In the genomic region with DNA sequence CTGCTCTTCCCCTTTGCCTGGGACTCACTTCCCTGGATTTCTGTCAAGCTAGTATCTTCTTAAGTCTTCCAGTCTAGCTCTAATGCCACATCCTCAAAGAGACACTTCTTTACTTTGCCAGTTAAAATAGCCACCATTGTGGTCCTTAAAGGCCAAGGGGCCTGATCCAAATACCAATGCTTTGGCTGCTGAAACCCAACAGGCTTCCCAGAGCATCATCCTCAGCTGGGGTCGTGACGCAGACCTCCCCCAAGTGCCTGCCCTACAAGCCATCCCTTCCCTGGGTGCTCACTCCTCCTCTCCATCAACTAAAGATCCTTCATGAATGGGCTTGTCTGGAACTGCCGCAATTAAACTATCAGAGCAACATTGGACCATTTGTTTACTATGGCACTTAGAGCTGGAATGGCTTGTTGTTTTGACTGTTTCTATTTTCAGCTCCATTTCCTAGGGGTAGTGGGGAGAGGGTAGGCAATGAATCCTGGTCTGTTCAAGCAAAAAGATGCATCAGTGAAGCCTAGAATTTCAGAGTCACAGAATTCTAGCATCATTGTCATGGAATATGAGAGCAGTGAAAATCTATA, we compare ENCODE assay signal across 14 cellular contexts.
A peak's percentile ranks its signal among the peaks of the same experiment; 100 is the strongest.
DNase-seq lines count a peak whose midpoint lies in the region; ATAC-seq, FAIRE-seq and TF ChIP-seq lines count a peak whose summit lies in the region.
"Had no signal": no experiment of that assay in that cellular context is flagged by ENCODE, and none has a peak within 500 bp of the region (broad histone marks: within the 10 kb centered on the region; RNA-seq: fewer than 3 reads in every experiment).

No MANE protein-coding gene starts in this region.

- peak overlapping the region; percentile 86 for H2BK20ac ChIP-seq in IMR-90 (ENCODE audit: low read depth, low read length)

- no peak overlapping the region for H3K4me3 ChIP-seq in IMR-90 (ENCODE audit: insufficient read depth, low read depth, low read length)
- H3K4me3 ChIP-seq in RWPE2 (ENCODE audit: severe bottlenecking) = no peak overlapping the region
- H3K4me3 ChIP-seq in keratinocyte (ENCODE audit: control insufficient read depth in 2 of 3, extremely low read depth in 1 of 3, insufficient read depth in 2 of 3, low read depth in 1 of 3, low read length in 3 of 3) = no peak overlapping the region
- H3K4me3 ChIP-seq: neural progenitor cell, smooth muscle cell, thyroid gland had no signal

- in situ Hi-C loops in IMR-90 (cut with MboI; ENCODE audit: low sequenced_read_pairs) = no loop called here

- no peaks in the 10 kb centered on the region for H3K36me3 ChIP-seq in IMR-90 (ENCODE audit: control insufficient read depth, insufficient read depth, low read length)
- no peaks in the 10 kb centered on the region for H3K36me3 ChIP-seq in RWPE2 (ENCODE audit: low read depth)
- H3K36me3 ChIP-seq in keratinocyte (ENCODE audit: control insufficient read depth in 2 of 2, extremely low read depth in 1 of 2, insufficient read depth in 2 of 2, low read length in 2 of 2) = no peaks in the 10 kb centered on the region
- H3K36me3 ChIP-seq: neural progenitor cell, thyroid gland had no signal

- H3K27me3 ChIP-seq in IMR-90 (ENCODE audit: control insufficient read depth, insufficient read depth, low read length) (no peaks in the 10 kb centered on the region), RWPE2 (ENCODE audit: insufficient read depth, poor library complexity, severe bottlenecking) (no peaks in the 10 kb centered on the region), keratinocyte (ENCODE audit: control insufficient read depth, extremely low read depth, insufficient read depth, low read length) (no peaks in the 10 kb centered on the region)
- H3K27me3 ChIP-seq: neural progenitor cell, thyroid gland had no signal

- no peak overlapping the region for H3K27ac ChIP-seq in IMR-90 (ENCODE audit: insufficient read depth, low read length)
- peak overlapping the region; percentile 51 for H3K27ac ChIP-seq in RWPE2 (ENCODE audit: poor library complexity, severe bottlenecking)
- peak overlapping the region; percentile 53 for H3K27ac ChIP-seq in keratinocyte (ENCODE audit: control insufficient read depth, insufficient read depth, low read length)
- H3K27ac ChIP-seq: C4-2B, neural progenitor cell, thyroid gland had no signal

- peak overlapping the region; percentile 58 for H2BK5ac ChIP-seq in IMR-90 (ENCODE audit: low read depth, low read length, poor library complexity, severe bottlenecking)

- no peak overlapping the region for H3K9ac ChIP-seq in IMR-90 (ENCODE audit: low read depth, low read length)
- no peak overlapping the region for H3K9ac ChIP-seq in keratinocyte (ENCODE audit: control insufficient read depth, extremely low read depth, insufficient read depth, low read length)
- H3K9ac ChIP-seq: neural progenitor cell had no signal

- intact Hi-C loops in IMR-90 (cut with micrococcal nuclease) = no loop called here

- DNase-seq in IMR-90 (no peak), RWPE2 (ENCODE audit: low spot score) (no peak), keratinocyte (ENCODE audit: low read depth, low spot score) (no peak), superior temporal gyrus (ENCODE audit: extremely low spot score) (peak; percentile 84), NCI-H510A treated with DMSO at 0.1 percent for 48 hours (lab: John Stamatoyannopoulos, UW) (no peak), NCI-H1092 (lab: John Stamatoyannopoulos, UW) (no peak)
- DNase-seq: activated CD4-positive, alpha-beta T cell treated with anti-CD3 and anti-CD28 coated beads for 36 hours; activated T-cell treated with anti-CD3 and anti-CD28 coated beads, Interleukin-2, amount 50 U/mL, for 24 hours; T-helper 2 cell; thyroid gland had no signal

- TF ChIP-seq POLR2A in IMR-90 (IDR thresholded peaks at IDR 0.05; ENCODE audit: low read depth, low read length) = no peak

- no TSS peak for BruUV-seq in IMR-90 (replicated peaks; lab: Mats Ljungman, UMichigan)

- TF ChIP-seq CTCF in IMR-90 (conservative IDR thresholded peaks at IDR 0.05; ENCODE audit: low read depth, low read length) = no peak
- TF ChIP-seq CTCF in RWPE2 (IDR thresholded peaks at IDR 0.05; ENCODE audit: poor library complexity, severe bottlenecking) = no peak
- TF ChIP-seq CTCF in keratinocyte (optimal IDR thresholded peaks at IDR 0.05 in 1 of 3, IDR thresholded peaks at IDR 0.05 in 1 of 3, conservative IDR thresholded peaks at IDR 0.05 in 1 of 3; ENCODE audit: extremely low read depth in 1 of 3, insufficient read depth in 2 of 3, low read length in 3 of 3) = no peak

- H3K18ac ChIP-seq in IMR-90 (ENCODE audit: low read depth, low read length) = peak overlapping the region; percentile 77

- no peak overlapping the region; the same call in 1 of the 2 replicates for H3K56ac ChIP-seq in IMR-90 (ENCODE audit: extremely low read depth, insufficient read depth, low read length)

- H3K79me2 ChIP-seq in keratinocyte (ENCODE audit: control insufficient read depth, insufficient read depth, low read length) = no peaks in the 10 kb centered on the region

- H4K20me1 ChIP-seq in IMR-90 (ENCODE audit: insufficient read depth, low read length) (no peaks in the 10 kb centered on the region), keratinocyte (ENCODE audit: control insufficient read depth, extremely low read depth, insufficient read depth, low read length) (no peaks in the 10 kb centered on the region)

- peak overlapping the region; percentile 83 for H3K4ac ChIP-seq in IMR-90 (ENCODE audit: low read depth, low read length)

- peaks cover 0 to 11% of the 10 kb centered on the region in 2 experiments; a peak in 1 of 4 replicates for H3K79me1 ChIP-seq in IMR-90 (ENCODE audit: low read depth in 1 of 2, low read length in 2 of 2)

- no peak overlapping the region for H2AK9ac ChIP-seq in IMR-90 (replicated peaks; ENCODE audit: low read depth, low read length, poor library complexity)

- peak overlapping the region; percentile 95 for H4K91ac ChIP-seq in IMR-90 (ENCODE audit: insufficient read depth, low read depth, low read length)

- H3K23ac ChIP-seq in IMR-90 (ENCODE audit: low read depth, low read length) = 0 out of 2 replicates have a peak overlapping the region, but pooled peaks have one; percentile 3

- POLR2A ChIA-PET in IMR-90 (lab: Charles Lee; ENCODE audit: unreplicated experiment) = no interaction called here

- peak overlapping the region; percentile 52 to 58; a peak in 2 of 4 replicates for H4K8ac ChIP-seq in IMR-90 (ENCODE audit: low read depth in 2 of 2, low read length in 2 of 2)

- peaks cover 50% of the 10 kb centered on the region for H3K4me1 ChIP-seq in IMR-90 (ENCODE audit: control insufficient read depth, insufficient read depth, low read length)
- peaks cover 46% of the 10 kb centered on the region for H3K4me1 ChIP-seq in RWPE2 (ENCODE audit: insufficient read depth, poor library complexity, severe bottlenecking)
- peaks cover 53% of the 10 kb centered on the region for H3K4me1 ChIP-seq in keratinocyte (ENCODE audit: control insufficient read depth, extremely low read depth, insufficient read depth, low read length)

- CTCF ChIA-PET in IMR-90 (lab: Yijun Ruan, JAX) = no interaction called here

- TF ChIP-seq RAD21 in IMR-90 (IDR thresholded peaks at IDR 0.05; ENCODE audit: low read length) = no peak

- FAIRE-seq in keratinocyte (lab: Jason Lieb, UNC) = peak; percentile 71

- H2AFZ ChIP-seq in IMR-90 (replicated peaks; ENCODE audit: low read length, poor library complexity) (no peak overlapping the region), keratinocyte (ENCODE audit: control insufficient read depth, low read length) (no peak overlapping the region)
- H2AFZ ChIP-seq: neural progenitor cell had no signal

- no CpG with 5 or more reads among the region's 3 CpGs for WGBS in IMR-90 (ENCODE audit: extremely low coverage in 2 of 2, insufficient read length in 1 of 2), 2 experiments

- peak overlapping the region; percentile 86 for H2BK120ac ChIP-seq in IMR-90 (ENCODE audit: low read depth, low read length)

- peak overlapping the region; percentile 59 for H2BK15ac ChIP-seq in IMR-90 (ENCODE audit: low read depth, low read length)

- H3K14ac ChIP-seq in IMR-90 (replicated peaks; ENCODE audit: low read depth, low read length) = peak overlapping the region; percentile 60

- H4K5ac ChIP-seq in IMR-90 (ENCODE audit: low read depth, low read length) = peak overlapping the region; percentile 50

- dilution Hi-C loops in IMR-90 (cut with HindIII; ENCODE audit: low sequenced_read_pairs, unreplicated experiment) (no loop called here), keratinocyte (cut with MboI; ENCODE audit: extremely low pct_ligation_motif_present, low sequenced_read_pairs) (no loop called here)

- H3K4me2 ChIP-seq in IMR-90 (ENCODE audit: low read depth, low read length) = no peak overlapping the region
- H3K4me2 ChIP-seq in keratinocyte (ENCODE audit: control insufficient read depth, extremely low read depth, insufficient read depth, low read depth, low read length) = no peak overlapping the region
- H3K4me2 ChIP-seq: neural progenitor cell had no signal

- peak overlapping the region; percentile 95 for H2AK5ac ChIP-seq in IMR-90 (ENCODE audit: low read depth, low read length)

- H3K9me1 ChIP-seq in IMR-90 (ENCODE audit: insufficient read depth, low read length) = peaks cover 45% of the 10 kb centered on the region
- no peaks in the 10 kb centered on the region for H3K9me1 ChIP-seq in keratinocyte (ENCODE audit: control insufficient read depth, extremely low read depth, insufficient read depth, low read length)

- H3K9me3 ChIP-seq in IMR-90 (ENCODE audit: control insufficient read depth, insufficient read depth, low read length) (no peaks in the 10 kb centered on the region), RWPE2 (ENCODE audit: severe bottlenecking) (no peaks in the 10 kb centered on the region), keratinocyte (ENCODE audit: control insufficient read depth, low read depth, low read length) (no peaks in the 10 kb centered on the region)
- H3K9me3 ChIP-seq: thyroid gland had no signal

- no peak for ATAC-seq in IMR-90 (ENCODE audit: low read depth)
- no peak for ATAC-seq in RWPE2 (ENCODE audit: low read depth)
- no peak for ATAC-seq in GM18519 (IDR thresholded peaks at IDR 0.05; ENCODE audit: low FRiP score, unreplicated experiment)
- ATAC-seq: activated CD4-positive, alpha-beta T cell treated with anti-CD3 and anti-CD28 coated beads for 36 hours had no signal

TF ChIP-seq in IMR-90, 13 proteins besides CTCF, POLR2A, EP300 and RAD21:
- TF ChIP-seq NFE2L2 (IDR thresholded peaks at IDR 0.05; ENCODE audit: low read depth, low read length) (no peak), CEBPB (IDR thresholded peaks at IDR 0.05; ENCODE audit: low read depth, low read length) (no peak)
TF ChIP-seq in IMR-90: peak in this region for 0.
